ENCODE assay signal across 15 cellular contexts in genomic region chr15:67047149-67047661, GRCh38. TPM values are rescaled to one million over a fixed set of nuclear protein-coding genes. Genes with fewer than 3 reads are reported as not detected.
DNase-seq lines count a peak whose midpoint lies in the region; ATAC-seq, FAIRE-seq and TF ChIP-seq lines count a peak whose summit lies in the region.
"Had no signal": no experiment of that assay in that cellular context is flagged by ENCODE, and none has a peak within 500 bp of the region (broad histone marks: within the 10 kb centered on the region; RNA-seq: fewer than 3 reads in every experiment).

No MANE protein-coding gene starts in this region.

- DNase-seq in NCI-H1417 (lab: John Stamatoyannopoulos, UW) (peak in 2 of 3 experiments; percentile 19 to 66), NCI-H1417 treated with DMSO at 0.1 percent for 48 hours (lab: John Stamatoyannopoulos, UW) (no peak), NCI-H748 treated with DMSO at 0.1 percent for 48 hours (lab: John Stamatoyannopoulos, UW) (peak; percentile 43), right lobe of liver (no peak), tibial artery (peak in 1 of 2 donors; percentile 54), GM12891 (ENCODE audit: insufficient read length, low spot score) (no peak)
- DNase-seq: 8988T, NCI-H1105 treated with DMSO at 0.1 percent for 48 hours, NCI-H510A, RPMI8226, SJCRH30 had no signal

- TF ChIP-seq POLR2A in right lobe of liver (IDR thresholded peaks at IDR 0.05) (no peak), GM12891 (IDR thresholded peaks at IDR 0.05; ENCODE audit: low read depth, low read length) (no peak)

- 75% methylated on average over 1 of the region's 1 CpG for whole genome bisulfite sequencing in right lobe of liver (ENCODE audit: insufficient coverage, low coverage, low lambda C conversion rate, missing lambda C conversion rate)

- H3K27ac ChIP-seq in right lobe of liver, result peak overlapping the region; percentile 4 to 98 (median 19)
- H3K27ac ChIP-seq in tibial artery, result peak overlapping the region; percentile 85 to 86
- H3K27ac ChIP-seq: SJCRH30 had no signal

- FAIRE-seq in GM12891 (lab: Jason Lieb, UNC), result no peak
- FAIRE-seq: H1 had no signal

- intact Hi-C loops in right lobe of liver (cut with DNase I), result no loop called here
- intact Hi-C loops in tibial artery (cut with DNase I; ENCODE audit: low total_unique reads), result no loop called here

- ATAC-seq in right lobe of liver (no peak), HG02759 (IDR thresholded peaks at IDR 0.05; ENCODE audit: unreplicated experiment) (no peak), HG03097 (IDR thresholded peaks at IDR 0.05; ENCODE audit: low FRiP score, unreplicated experiment) (no peak)

- no peaks in the 10 kb centered on the region for H3K27me3 ChIP-seq in right lobe of liver
- no peaks in the 10 kb centered on the region for H3K27me3 ChIP-seq in tibial artery
- H3K27me3 ChIP-seq: BLaER1 treated with 17β-estradiol and CSF1 and Interleukin-3, amounts not matched to agents 10 nM and 100 nM; SJCRH30 had no signal

- H3K9me3 ChIP-seq in right lobe of liver (no peaks in the 10 kb centered on the region), tibial artery (no peaks in the 10 kb centered on the region)
- H3K9me3 ChIP-seq: BLaER1 treated with 17β-estradiol and CSF1 and Interleukin-3, amounts not matched to agents 10 nM and 100 nM; SJCRH30 had no signal

- H3K4me3 ChIP-seq in right lobe of liver (no peak overlapping the region), tibial artery (no peak overlapping the region)
- H3K4me3 ChIP-seq: BLaER1 treated with 17β-estradiol and CSF1 and Interleukin-3, amounts not matched to agents 10 nM and 100 nM; SJCRH30 had no signal

- TF ChIP-seq CTCF in right lobe of liver (IDR thresholded peaks at IDR 0.05), result no peak
- no peak for TF ChIP-seq CTCF in tibial artery (IDR thresholded peaks at IDR 0.05)

- no peaks in the 10 kb centered on the region for H3K36me3 ChIP-seq in right lobe of liver
- H3K36me3 ChIP-seq in tibial artery, result no peaks in the 10 kb centered on the region
- H3K36me3 ChIP-seq: BLaER1 treated with 17β-estradiol and CSF1 and Interleukin-3, amounts not matched to agents 10 nM and 100 nM; SJCRH30 had no signal

- H3K4me1 ChIP-seq in right lobe of liver (peaks cover 0 to 61% (median 27%) of the 10 kb centered on the region in 4 donors), tibial artery (peaks cover 11 to 72% (median 50%) of the 10 kb centered on the region in 4 donors)

TF ChIP-seq in GM12891, 5 proteins besides CTCF, POLR2A, EP300 and RAD21:
- TF ChIP-seq POU2F2 (IDR thresholded peaks at IDR 0.05; ENCODE audit: low read depth, low read length), result no peak
- no peak for TF ChIP-seq SPI1 (IDR thresholded peaks at IDR 0.05; ENCODE audit: low read depth, low read length)
- no peak for TF ChIP-seq POLR2AphosphoS5 (IDR thresholded peaks at IDR 0.05; ENCODE audit: low read depth, low read length)

RNA-seq across cellular contexts. Expression of gene SMAD3, which starts 18.2 kb away (rescaled TPM):
- total RNA-seq in right lobe of liver, result 10 to 100 TPM in 5 of 6 experiments, 1 to 10 TPM in 1; 9.2 to 34.0 (median 14.4) TPM
- polyA plus RNA-seq in GM12891 (2012; ENCODE audit: low read depth, missing spikeins), result 36.4 TPM

Comparison
In these comparisons a context has a peak if more than half of its experiments do, and no peak if none do; other contexts are left out.
1. DNase-seq: peak in NCI-H1417 (2 of 3) and NCI-H748 treated with DMSO at 0.1 percent for 48 hours (single experiment); none in NCI-H1417 treated with DMSO at 0.1 percent for 48 hours (single experiment), right lobe of liver (0 of 3) and GM12891 (single experiment).